Comparison of ENCODE assay signal across 16 cellular contexts in the genomic region with DNA sequence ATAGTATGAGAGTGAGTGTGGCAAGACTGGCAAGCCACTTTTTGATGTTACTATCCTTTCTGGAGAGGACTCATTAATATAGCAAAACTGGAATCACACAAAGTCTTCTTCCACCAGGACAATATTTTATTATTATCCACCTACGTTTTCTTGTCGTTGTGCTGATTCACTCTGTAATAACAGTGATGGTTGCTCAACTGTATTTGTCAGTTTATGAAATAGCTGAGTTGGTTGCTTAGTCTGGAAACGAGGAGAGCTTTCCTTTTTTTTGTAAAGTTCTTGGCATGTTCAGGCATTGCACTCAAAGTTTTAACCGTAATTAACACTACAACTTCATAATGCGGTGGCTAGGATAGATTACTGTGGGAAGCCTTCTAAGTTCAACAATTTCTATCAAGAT.
DNase-seq lines count a peak whose midpoint lies in the region; ATAC-seq and TF ChIP-seq lines count a peak whose summit lies in the region.
"Had no signal": no experiment of that assay in that cellular context is flagged by ENCODE, and none has a peak within 500 bp of the region (broad histone marks: within the 10 kb centered on the region; RNA-seq: fewer than 3 reads in every experiment).

No MANE protein-coding gene starts in this region.

- H3K4me3 ChIP-seq in osteoblast (ENCODE audit: insufficient read depth, low read length): peak overlapping the region; percentile 26
- H3K4me3 ChIP-seq: body of pancreas had no signal

- peak overlapping the region; percentile 61 for H2AFZ ChIP-seq in osteoblast (ENCODE audit: low read length)

- no peaks in the 10 kb centered on the region for H3K79me2 ChIP-seq in osteoblast (ENCODE audit: insufficient read depth, low read length)

- no peaks in the 10 kb centered on the region for H3K27me3 ChIP-seq in osteoblast (ENCODE audit: insufficient read depth, low read length)
- H3K27me3 ChIP-seq: body of pancreas had no signal

- no peak for TF ChIP-seq CTCF in osteoblast (IDR thresholded peaks at IDR 0.05; ENCODE audit: extremely low read depth, low read depth, low read length)

- no peaks in the 10 kb centered on the region for H3K36me3 ChIP-seq in osteoblast (ENCODE audit: insufficient read depth, low read length)

- peak overlapping the region; percentile 61 for H3K27ac ChIP-seq in epithelial cell of prostate
- H3K27ac ChIP-seq in osteoblast (ENCODE audit: low read depth, low read length): peak overlapping the region; percentile 59
- H3K27ac ChIP-seq: body of pancreas had no signal

- no peak for ATAC-seq in GM21723 (IDR thresholded peaks at IDR 0.05; ENCODE audit: unreplicated experiment)
- ATAC-seq: activated T-cell treated with anti-CD3 and anti-CD28 coated beads, Interleukin-2, amount 50 U/mL, for 72 hours; body of pancreas had no signal

- peak; percentile 51 for DNase-seq in EH (ENCODE audit: low read depth)
- DNase-seq in NOMO-1 treated with dmso at 0.1 percent for 144 hours (lab: John Stamatoyannopoulos, UW; ENCODE audit: unreplicated experiment): peak; percentile 30
- DNase-seq in epithelial cell of prostate (ENCODE audit: low read depth, low spot score): peak; percentile 60
- DNase-seq in osteoblast (ENCODE audit: insufficient read length, low spot score, missing footprints): no peak
- DNase-seq in T-helper 2 cell: no peak
- no peak for DNase-seq in stimulated activated CD8-positive, alpha-beta memory T cell treated with anti-CD3 and anti-CD28 coated beads, Interleukin-4, amount 100 ng/mL, for 48 hours
- DNase-seq in activated T-cell treated with anti-CD3 and anti-CD28 coated beads, Interleukin-2, amount 50 U/mL, for 1 hour: no peak
- DNase-seq: activated CD4-positive, CD25-positive, alpha-beta regulatory T cell treated with anti-CD3 and anti-CD28 coated beads, Interleukin-2, amount 50 U/mL, for 72 hours; activated T-cell treated with anti-CD3 and anti-CD28 coated beads, Interleukin-2, amount 50 U/mL, for 72 hours; body of pancreas; CD8-positive, alpha-beta memory T cell; NCI-H187; NCI-H82; stimulated activated CD4-positive, alpha-beta T cell treated with anti-CD3 and anti-CD28 coated beads, Interleukin-4, amount 100 ng/mL, for 1 hour; stimulated activated naive CD4-positive, alpha-beta T cell treated with Interleukin-2 at 50 U/mL for 16 hours had no signal

- peak overlapping the region; percentile 72 for H3K4me2 ChIP-seq in osteoblast (ENCODE audit: insufficient read depth, low read length)

- H3K9me3 ChIP-seq in osteoblast (ENCODE audit: low read depth, low read length): no peaks in the 10 kb centered on the region
- H3K9me3 ChIP-seq: body of pancreas had no signal

- peaks cover 18% of the 10 kb centered on the region for H3K4me1 ChIP-seq in osteoblast (ENCODE audit: insufficient read depth, low read length)
- H3K4me1 ChIP-seq: body of pancreas had no signal

- no peaks in the 10 kb centered on the region for H4K20me1 ChIP-seq in osteoblast (ENCODE audit: insufficient read depth, low read length)

Comparison
In these comparisons a context has a peak if more than half of its experiments do, and no peak if none do; other contexts are left out.
1. DNase-seq: peak in EH (single experiment), NOMO-1 treated with dmso at 0.1 percent for 144 hours (single experiment) and epithelial cell of prostate (single experiment); none in osteoblast (single experiment), T-helper 2 cell (0 of 5), stimulated activated CD8-positive, alpha-beta memory T cell treated with anti-CD3 and anti-CD28 coated beads, Interleukin-4, amount 100 ng/mL, for 48 hours (single experiment) and activated T-cell treated with anti-CD3 and anti-CD28 coated beads, Interleukin-2, amount 50 U/mL, for 1 hour (single experiment).